ENCODE assay signal across 18 cellular contexts in genomic region chr11:10522276-10522675, GRCh38. TPM values are rescaled to one million over a fixed set of nuclear protein-coding genes. Genes with fewer than 3 reads are reported as not detected.
DNase-seq lines count a peak whose midpoint lies in the region; ATAC-seq and TF ChIP-seq lines count a peak whose summit lies in the region.
"Had no signal": no experiment of that assay in that cellular context is flagged by ENCODE, and none has a peak within 500 bp of the region (broad histone marks: within the 10 kb centered on the region; RNA-seq: fewer than 3 reads in every experiment).

No MANE protein-coding gene starts in this region.

- no peak overlapping the region for H3K4me3 Mint-ChIP-seq in activated T-helper 17 cell treated with anti-CD3 and anti-CD28 coated beads, Interleukin-2, amount 50 U/mL, for 72 hours
- H3K4me3 Mint-ChIP-seq: mesothelial cell of epicardium had no signal

- WGBS in adrenal gland, 4 donors: 44 to 59% (median 56%) methylated on average over 1 of the region's 1 CpG

- H3K27me3 ChIP-seq in colonic mucosa (no peaks in the 10 kb centered on the region), adrenal gland (no peaks in the 10 kb centered on the region)
- H3K27me3 ChIP-seq: BLaER1 treated with 17β-estradiol and CSF1 and Interleukin-3, amounts not matched to agents 10 nM and 100 nM had no signal

- H3K4me1 ChIP-seq in colonic mucosa: no peaks in the 10 kb centered on the region
- H3K4me1 ChIP-seq in adrenal gland (replicated peaks in 1 of 2): peaks cover 8 to 17% of the 10 kb centered on the region in 2 donors
- H3K4me1 ChIP-seq: BLaER1 treated with 17β-estradiol and CSF1 and Interleukin-3, amounts not matched to agents 10 nM and 100 nM; HAP-1 had no signal

- peaks cover 7% of the 10 kb centered on the region for H3K4me1 Mint-ChIP-seq in activated T-helper 17 cell treated with anti-CD3 and anti-CD28 coated beads, Interleukin-2, amount 50 U/mL, for 72 hours

- DNase-seq in Ammon's horn (ENCODE audit: low spot score) (peak; percentile 53), inferior parietal cortex (ENCODE audit: extremely low spot score) (peak; percentile 64), colonic mucosa (no peak), foreskin melanocyte (no peak), adrenal gland (no peak)
- no peak for DNase-seq in stimulated activated CD8-positive, alpha-beta memory T cell treated with anti-CD3 and anti-CD28 coated beads, Interleukin-4, amount 100 ng/mL, for 48 hours
- DNase-seq: activated CD4-positive, alpha-beta T cell treated with anti-CD3 and anti-CD28 coated beads for 48 hours; activated gamma-delta T cell treated with Interleukin-2 at 50 U/mL for 16 hours; kidney glomerular epithelial cell; NCI-H1417 treated with DMSO at 0.1 percent for 48 hours; NCI-H524 treated with DMSO at 0.1 percent for 48 hours had no signal

- no peak for ATAC-seq in activated T-helper 17 cell treated with anti-CD3 and anti-CD28 coated beads, Interleukin-2, amount 50 U/mL, for 72 hours (replicated peaks)
- ATAC-seq: A549 had no signal

- no peaks in the 10 kb centered on the region for H3K9me3 Mint-ChIP-seq in activated T-helper 17 cell treated with anti-CD3 and anti-CD28 coated beads, Interleukin-2, amount 50 U/mL, for 72 hours
- H3K9me3 Mint-ChIP-seq: mesothelial cell of epicardium had no signal

- H3K27ac ChIP-seq in skin epidermis (peak overlapping the region in 15 of 21 experiments; percentile 12 to 58 (median 39)), colonic mucosa (no peak overlapping the region), adrenal gland (no peak overlapping the region)
- H3K27ac ChIP-seq: A549; BLaER1 treated with 17β-estradiol and CSF1 and Interleukin-3, amounts not matched to agents 10 nM and 100 nM had no signal

- no peaks in the 10 kb centered on the region for H3K27me3 Mint-ChIP-seq in activated T-helper 17 cell treated with anti-CD3 and anti-CD28 coated beads, Interleukin-2, amount 50 U/mL, for 72 hours

- H3K36me3 Mint-ChIP-seq in activated T-helper 17 cell treated with anti-CD3 and anti-CD28 coated beads, Interleukin-2, amount 50 U/mL, for 72 hours (ENCODE audit: low read depth): peaks cover 70% of the 10 kb centered on the region

- TF ChIP-seq POLR2A in adrenal gland (IDR thresholded peaks at IDR 0.05): no peak

- H3K27ac Mint-ChIP-seq in activated T-helper 17 cell treated with anti-CD3 and anti-CD28 coated beads, Interleukin-2, amount 50 U/mL, for 72 hours: peak overlapping the region; percentile 8
- H3K27ac Mint-ChIP-seq: mesothelial cell of epicardium had no signal

- H3K36me3 ChIP-seq in colonic mucosa (peaks cover 4% of the 10 kb centered on the region), adrenal gland (replicated peaks in 1 of 2) (peaks cover 0 to 31% of the 10 kb centered on the region in 2 donors)

- no peak overlapping the region for H3K4me3 ChIP-seq in skin epidermis
- H3K4me3 ChIP-seq in colonic mucosa: no peak overlapping the region
- no peak overlapping the region for H3K4me3 ChIP-seq in adrenal gland
- H3K4me3 ChIP-seq: A549; BLaER1 treated with 17β-estradiol and CSF1 and Interleukin-3, amounts not matched to agents 10 nM and 100 nM; HAP-1 had no signal

- H3K9ac ChIP-seq in colonic mucosa (ENCODE audit: low read depth in 2 of 2, low read length in 2 of 2): no peak overlapping the region
- H3K9ac ChIP-seq: BLaER1 treated with 17β-estradiol and CSF1 and Interleukin-3, amounts not matched to agents 10 nM and 100 nM had no signal

- intact Hi-C loops in colonic mucosa (cut with DNase I): no loop called here
- intact Hi-C loops in adrenal gland (cut with DNase I): no loop called here

- TF ChIP-seq CTCF in colonic mucosa (IDR thresholded peaks at IDR 0.05) (no peak), adrenal gland (IDR thresholded peaks at IDR 0.05) (no peak)

- H3K9me3 ChIP-seq in colonic mucosa (no peaks in the 10 kb centered on the region), adrenal gland (replicated peaks in 1 of 3) (no peaks in the 10 kb centered on the region)
- H3K9me3 ChIP-seq: A549; BLaER1 treated with 17β-estradiol and CSF1 and Interleukin-3, amounts not matched to agents 10 nM and 100 nM; HAP-1 had no signal

RNA-seq across cellular contexts. Expression of gene RNF141, which starts 18.7 kb away (rescaled TPM):
- total RNA-seq in activated T-helper 17 cell treated with anti-CD3 and anti-CD28 coated beads, Interleukin-2, amount 50 U/mL, for 72 hours: 1 to 10 TPM; 7.8 to 8.5 TPM
- total RNA-seq in colonic mucosa: 10 to 100 TPM; 24.0 to 39.3 TPM
- total RNA-seq in adrenal gland: 100 to 1,000 TPM in 1 of 8 donors, 10 to 100 TPM in 7; 42.8 to 109 (median 59.5) TPM
- polyA plus RNA-seq in adrenal gland: 10 to 100 TPM; 10.3 to 63.5 (median 16.2) TPM

RNA-seq across cellular contexts. Expression of gene LYVE1, which starts 46.2 kb away (rescaled TPM):
- not detected for total RNA-seq in activated T-helper 17 cell treated with anti-CD3 and anti-CD28 coated beads, Interleukin-2, amount 50 U/mL, for 72 hours
- total RNA-seq in colonic mucosa (10 to 100 TPM; 10.3 to 29.3 TPM), adrenal gland (100 to 1,000 TPM in 7 of 8 donors, 10 to 100 TPM in 1; 86.0 to 457 (median 254) TPM)
- 100 to 1,000 TPM in 1 of 3 donors, 10 to 100 TPM in 2; 29.1 to 398 (median 57.8) TPM for polyA plus RNA-seq in adrenal gland
- polyA plus RNA-seq: neural cell had no signal

Comparison
In these comparisons a context has a peak if more than half of its experiments do, and no peak if none do; other contexts are left out.
1. DNase-seq: peak in Ammon's horn (single experiment) and inferior parietal cortex (single experiment); none in stimulated activated CD8-positive, alpha-beta memory T cell treated with anti-CD3 and anti-CD28 coated beads, Interleukin-4, amount 100 ng/mL, for 48 hours (single experiment), colonic mucosa (single experiment), foreskin melanocyte (single experiment) and adrenal gland (0 of 7).
2. H3K27ac ChIP-seq: peak in skin epidermis (15 of 21); none in colonic mucosa (single experiment) and adrenal gland (0 of 5).
3. RNA of gene LYVE1, which starts 46.2 kb away (total RNA-seq): 86.0 to 457 TPM in adrenal gland and 10.3 to 29.3 TPM in colonic mucosa; not detected in activated T-helper 17 cell treated with anti-CD3 and anti-CD28 coated beads, Interleukin-2, amount 50 U/mL, for 72 hours; every median in the first group is over 10 times any median in the second.